ENCODE assay signal across 1 cellular context in the genomic region with DNA sequence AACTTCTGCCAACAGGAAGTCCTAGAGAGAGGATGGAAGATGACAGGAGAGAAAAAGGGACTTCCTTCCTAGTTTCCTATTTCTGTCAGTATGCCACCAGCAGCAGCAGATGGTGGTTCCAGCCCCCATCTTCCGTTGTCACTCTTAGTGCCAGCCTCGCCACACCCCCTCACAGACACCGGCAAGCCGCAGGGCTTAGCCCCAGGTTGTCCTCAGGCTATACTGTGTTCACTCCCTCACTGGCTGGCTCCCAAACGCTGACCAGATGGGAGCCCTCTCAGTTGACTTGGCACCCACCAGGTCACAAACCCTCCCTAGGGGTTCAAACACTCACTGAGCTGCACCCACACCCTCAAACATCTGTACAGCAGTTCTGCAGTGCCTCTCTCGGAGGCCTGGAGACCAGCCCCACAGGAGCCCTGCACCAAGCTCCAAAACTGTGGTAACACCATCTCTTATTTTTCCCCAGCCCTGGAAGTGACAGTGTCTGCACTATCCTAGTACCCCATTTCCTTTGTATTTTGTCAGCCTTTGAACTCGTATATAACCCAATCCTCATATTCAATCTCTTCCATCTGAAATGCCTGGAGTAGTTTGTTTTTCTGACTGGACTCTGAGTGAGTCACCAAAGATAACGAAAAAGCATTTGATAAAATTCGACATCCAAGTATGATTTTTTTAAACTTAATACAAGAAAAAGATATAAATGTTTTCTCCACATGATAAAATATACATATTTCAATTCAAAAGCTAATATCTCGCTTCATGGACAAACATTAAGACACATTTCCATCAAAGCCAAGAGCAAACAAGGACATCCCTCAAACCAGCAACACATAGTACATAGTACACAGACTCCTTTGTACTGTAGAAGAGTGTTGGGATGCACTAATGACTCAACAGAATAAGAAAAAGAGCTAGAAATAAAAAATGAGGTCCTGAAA.
A peak's percentile ranks its signal among the peaks of the same experiment; 100 is the strongest.
TF ChIP-seq lines count a peak whose summit lies in the region.

No MANE protein-coding gene starts in this region.

TF ChIP-seq in HepG2, 621 proteins besides CTCF, POLR2A, EP300 and RAD21 (continued from another document):
- TF ChIP-seq, protein P1, sequence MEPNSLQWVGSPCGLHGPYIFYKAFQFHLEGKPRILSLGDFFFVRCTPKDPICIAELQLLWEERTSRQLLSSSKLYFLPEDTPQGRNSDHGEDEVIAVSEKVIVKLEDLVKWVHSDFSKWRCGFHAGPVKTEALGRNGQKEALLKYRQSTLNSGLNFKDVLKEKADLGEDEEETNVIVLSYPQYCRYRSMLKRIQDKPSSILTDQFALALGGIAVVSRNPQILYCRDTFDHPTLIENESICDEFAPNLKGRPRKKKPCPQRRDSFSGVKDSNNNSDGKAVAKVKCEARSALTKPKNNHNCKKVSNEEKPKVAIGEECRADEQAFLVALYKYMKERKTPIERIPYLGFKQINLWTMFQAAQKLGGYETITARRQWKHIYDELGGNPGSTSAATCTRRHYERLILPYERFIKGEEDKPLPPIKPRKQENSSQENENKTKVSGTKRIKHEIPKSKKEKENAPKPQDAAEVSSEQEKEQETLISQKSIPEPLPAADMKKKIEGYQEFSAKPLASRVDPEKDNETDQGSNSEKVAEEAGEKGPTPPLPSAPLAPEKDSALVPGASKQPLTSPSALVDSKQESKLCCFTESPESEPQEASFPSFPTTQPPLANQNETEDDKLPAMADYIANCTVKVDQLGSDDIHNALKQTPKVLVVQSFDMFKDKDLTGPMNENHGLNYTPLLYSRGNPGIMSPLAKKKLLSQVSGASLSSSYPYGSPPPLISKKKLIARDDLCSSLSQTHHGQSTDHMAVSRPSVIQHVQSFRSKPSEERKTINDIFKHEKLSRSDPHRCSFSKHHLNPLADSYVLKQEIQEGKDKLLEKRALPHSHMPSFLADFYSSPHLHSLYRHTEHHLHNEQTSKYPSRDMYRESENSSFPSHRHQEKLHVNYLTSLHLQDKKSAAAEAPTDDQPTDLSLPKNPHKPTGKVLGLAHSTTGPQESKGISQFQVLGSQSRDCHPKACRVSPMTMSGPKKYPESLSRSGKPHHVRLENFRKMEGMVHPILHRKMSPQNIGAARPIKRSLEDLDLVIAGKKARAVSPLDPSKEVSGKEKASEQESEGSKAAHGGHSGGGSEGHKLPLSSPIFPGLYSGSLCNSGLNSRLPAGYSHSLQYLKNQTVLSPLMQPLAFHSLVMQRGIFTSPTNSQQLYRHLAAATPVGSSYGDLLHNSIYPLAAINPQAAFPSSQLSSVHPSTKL (CRISPR knock-in tag; IDR thresholded peaks at IDR 0.05) = peak; percentile 47; the same call in 1 of the 2 replicates
- TF ChIP-seq ZNF644 (CRISPR knock-in tag; IDR thresholded peaks at IDR 0.05; ENCODE audit: low read depth) (0 out of 2 replicates have a peak, but pooled peaks have one; percentile 4), DNMT1 (CRISPR knock-in tag; IDR thresholded peaks at IDR 0.05) (no peak), ZNF160 (CRISPR knock-in tag; IDR thresholded peaks at IDR 0.05) (no peak), HNRNPLL (IDR thresholded peaks at IDR 0.05; ENCODE audit: low read depth, low read length, poor library complexity, severe bottlenecking) (no peak), JUNB (CRISPR knock-in tag; IDR thresholded peaks at IDR 0.05; ENCODE audit: borderline replicate concordance) (0 out of 2 replicates have a peak, but pooled peaks have one; percentile 36), FIP1L1 (IDR thresholded peaks at IDR 0.05; ENCODE audit: borderline replicate concordance, insufficient read depth, low read depth, low read length) (no peak), ASH2L (IDR thresholded peaks at IDR 0.05; ENCODE audit: insufficient read length, low read depth, low read length) (peak; percentile 61), ZNF598 (CRISPR knock-in tag; IDR thresholded peaks at IDR 0.05; ENCODE audit: borderline replicate concordance) (0 out of 2 replicates have a peak, but pooled peaks have one; percentile 41), ZKSCAN8 (CRISPR knock-in tag; IDR thresholded peaks at IDR 0.05; ENCODE audit: borderline replicate concordance) (no peak), SMYD3 (CRISPR knock-in tag; IDR thresholded peaks at IDR 0.05) (no peak), ZNF30 (CRISPR knock-in tag; IDR thresholded peaks at IDR 0.05) (no peak), HES4 (CRISPR knock-in tag; IDR thresholded peaks at IDR 0.05; ENCODE audit: borderline replicate concordance) (no peak), ZNF670 (CRISPR knock-in tag; IDR thresholded peaks at IDR 0.05; ENCODE audit: borderline replicate concordance) (no peak), PHF8 (CRISPR knock-in tag; IDR thresholded peaks at IDR 0.05) (no peak), SALL1 (CRISPR knock-in tag; IDR thresholded peaks at IDR 0.05) (no peak)
- TF ChIP-seq, protein P2, sequence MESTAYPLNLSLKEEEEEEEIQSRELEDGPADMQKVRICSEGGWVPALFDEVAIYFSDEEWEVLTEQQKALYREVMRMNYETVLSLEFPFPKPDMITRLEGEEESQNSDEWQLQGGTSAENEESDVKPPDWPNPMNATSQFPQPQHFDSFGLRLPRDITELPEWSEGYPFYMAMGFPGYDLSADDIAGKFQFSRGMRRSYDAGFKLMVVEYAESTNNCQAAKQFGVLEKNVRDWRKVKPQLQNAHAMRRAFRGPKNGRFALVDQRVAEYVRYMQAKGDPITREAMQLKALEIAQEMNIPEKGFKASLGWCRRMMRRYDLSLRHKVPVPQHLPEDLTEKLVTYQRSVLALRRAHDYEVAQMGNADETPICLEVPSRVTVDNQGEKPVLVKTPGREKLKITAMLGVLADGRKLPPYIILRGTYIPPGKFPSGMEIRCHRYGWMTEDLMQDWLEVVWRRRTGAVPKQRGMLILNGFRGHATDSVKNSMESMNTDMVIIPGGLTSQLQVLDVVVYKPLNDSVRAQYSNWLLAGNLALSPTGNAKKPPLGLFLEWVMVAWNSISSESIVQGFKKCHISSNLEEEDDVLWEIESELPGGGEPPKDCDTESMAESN (CRISPR knock-in tag; conservative IDR thresholded peaks at IDR 0.05) = no peak
- TF ChIP-seq, protein P3, sequence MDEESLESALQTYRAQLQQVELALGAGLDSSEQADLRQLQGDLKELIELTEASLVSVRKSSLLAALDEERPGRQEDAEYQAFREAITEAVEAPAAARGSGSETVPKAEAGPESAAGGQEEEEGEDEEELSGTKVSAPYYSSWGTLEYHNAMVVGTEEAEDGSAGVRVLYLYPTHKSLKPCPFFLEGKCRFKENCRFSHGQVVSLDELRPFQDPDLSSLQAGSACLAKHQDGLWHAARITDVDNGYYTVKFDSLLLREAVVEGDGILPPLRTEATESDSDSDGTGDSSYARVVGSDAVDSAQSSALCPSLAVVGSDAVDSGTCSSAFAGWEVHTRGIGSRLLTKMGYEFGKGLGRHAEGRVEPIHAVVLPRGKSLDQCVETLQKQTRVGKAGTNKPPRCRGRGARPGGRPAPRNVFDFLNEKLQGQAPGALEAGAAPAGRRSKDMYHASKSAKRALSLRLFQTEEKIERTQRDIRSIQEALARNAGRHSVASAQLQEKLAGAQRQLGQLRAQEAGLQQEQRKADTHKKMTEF (CRISPR knock-in tag; IDR thresholded peaks at IDR 0.05) = 0 out of 2 replicates have a peak, but pooled peaks have one; percentile 25
